Comparison of ENCODE assay signal across 9 cellular contexts in genomic region chr12:52372216-52373154, GRCh38. TPM values are rescaled to one million over a fixed set of nuclear protein-coding genes. Genes with fewer than 3 reads are reported as not detected.
DNase-seq lines count a peak whose midpoint lies in the region; ATAC-seq, FAIRE-seq and TF ChIP-seq lines count a peak whose summit lies in the region.
"Had no signal": no experiment of that assay in that cellular context is flagged by ENCODE, and none has a peak within 500 bp of the region (broad histone marks: within the 10 kb centered on the region; RNA-seq: fewer than 3 reads in every experiment).

No MANE protein-coding gene starts in this region.

- 32 to 41% methylated on average over 10 of the region's 10 CpGs for WGBS in pancreas, 2 donors

- no peaks in the 10 kb centered on the region for H3K36me3 Mint-ChIP-seq in activated naive CD4-positive, alpha-beta T cell treated with anti-CD3 and anti-CD28 coated beads for 36 hours (ENCODE audit: low read depth)

- H3K27ac ChIP-seq in Peyer's patch (peak overlapping the region in 1 of 4 donors; percentile 56), pancreas (no peak overlapping the region), uterus (peak overlapping the region; percentile 39 to 50)

- TF ChIP-seq POLR2A in Peyer's patch (IDR thresholded peaks at IDR 0.05) (no peak), uterus (IDR thresholded peaks at IDR 0.05) (no peak)

- ATAC-seq in pancreas = peak; percentile 95 to 98 (median 97)
- no peak for ATAC-seq in GM18867 (IDR thresholded peaks at IDR 0.05; ENCODE audit: unreplicated experiment)

- peak; percentile 17 for FAIRE-seq in pancreas (lab: Jason Lieb, UNC)

- H3K27ac Mint-ChIP-seq in activated naive CD4-positive, alpha-beta T cell treated with anti-CD3 and anti-CD28 coated beads for 36 hours = no peak overlapping the region

- H3K4me3 Mint-ChIP-seq in activated naive CD4-positive, alpha-beta T cell treated with anti-CD3 and anti-CD28 coated beads for 36 hours = no peak overlapping the region

- TF ChIP-seq CTCF in Peyer's patch (IDR thresholded peaks at IDR 0.05) = peak in 5 of 6 experiments; percentile 15 to 84 (median 75)
- peak; percentile 38 to 69 (median 53) for TF ChIP-seq CTCF in pancreas (IDR thresholded peaks at IDR 0.05)
- peak; percentile 61 to 80 (median 74) for TF ChIP-seq CTCF in uterus (IDR thresholded peaks at IDR 0.05)

- H3K36me3 ChIP-seq in Peyer's patch (no peaks in the 10 kb centered on the region), pancreas (no peaks in the 10 kb centered on the region), uterus (no peaks in the 10 kb centered on the region)

- CTCF ChIA-PET in activated naive CD4-positive, alpha-beta T cell treated with anti-CD3 and anti-CD28 coated beads for 36 hours (lab: Charles Lee) = interaction anchor here (0.6 to 4.0 kb wide), 24 partner anchors 8 to 608 kb away, joined by 3 to 29 read pairs (median 4); partner anchors contain the start of gene KRT84

- no peaks in the 10 kb centered on the region for H3K27me3 ChIP-seq in Peyer's patch
- H3K27me3 ChIP-seq in pancreas = no peaks in the 10 kb centered on the region
- no peaks in the 10 kb centered on the region for H3K27me3 ChIP-seq in uterus

- no peaks in the 10 kb centered on the region for H3K27me3 Mint-ChIP-seq in activated naive CD4-positive, alpha-beta T cell treated with anti-CD3 and anti-CD28 coated beads for 36 hours (ENCODE audit: low read depth)

- H3K4me3 ChIP-seq in Peyer's patch (no peak overlapping the region), pancreas (no peak overlapping the region), uterus (no peak overlapping the region)

- intact Hi-C loops in activated naive CD4-positive, alpha-beta T cell treated with anti-CD3 and anti-CD28 coated beads for 36 hours (cut with micrococcal nuclease) = loop anchor here (2.0 to 10.0 kb wide), 6 partner anchors 132 to 602 kb away; no protein-coding TSS in a partner anchor
- intact Hi-C loops in pancreas (cut with DNase I) = loop anchor here in 2 of 3 donors (5.0 to 10.0 kb wide), 2 partner anchors 492 to 495 kb away; no protein-coding TSS in a partner anchor
- intact Hi-C loops in uterus (cut with DNase I; ENCODE audit: low total_unique reads) = loop anchor here (5.0 kb wide), 1 partner anchor 505 kb away; no protein-coding TSS in a partner anchor

- H3K4me1 ChIP-seq in Peyer's patch = no peaks in the 10 kb centered on the region
- H3K4me1 ChIP-seq in pancreas = no peaks in the 10 kb centered on the region
- no peaks in the 10 kb centered on the region for H3K4me1 ChIP-seq in uterus

- peak; percentile 70 for DNase-seq in DMS53 treated with DMSO at 0.1 percent for 48 hours (lab: John Stamatoyannopoulos, UW; ENCODE audit: unreplicated experiment)
- DNase-seq in LoVo (ENCODE audit: low spot score) = peak; percentile 89
- peak; percentile 56 to 89 (median 80) for DNase-seq in Peyer's patch
- DNase-seq in activated naive CD4-positive, alpha-beta T cell treated with anti-CD3 and anti-CD28 coated beads for 36 hours = peak; percentile 77
- peak; percentile 85 for DNase-seq in glomerular visceral epithelial cell (ENCODE audit: extremely low spot score)
- peak; percentile 72 to 90 (median 84) for DNase-seq in pancreas
- peak; percentile 76 to 79 for DNase-seq in uterus

- no peaks in the 10 kb centered on the region for H3K9me3 Mint-ChIP-seq in activated naive CD4-positive, alpha-beta T cell treated with anti-CD3 and anti-CD28 coated beads for 36 hours

- H3K4me1 Mint-ChIP-seq in activated naive CD4-positive, alpha-beta T cell treated with anti-CD3 and anti-CD28 coated beads for 36 hours (ENCODE audit: low read depth) = no peaks in the 10 kb centered on the region

- H3K9me3 ChIP-seq in Peyer's patch (no peaks in the 10 kb centered on the region), pancreas (no peaks in the 10 kb centered on the region), uterus (no peaks in the 10 kb centered on the region)

RNA-seq across cellular contexts. Expression of gene KRT85, which starts 5.2 kb away (rescaled TPM):
- total RNA-seq in Peyer's patch (not detected), pancreas (not detected), uterus (under 1 TPM in 1 of 4 donors, not detected in 3; 0.76 TPM)
- total RNA-seq in activated naive CD4-positive, alpha-beta T cell treated with anti-CD3 and anti-CD28 coated beads for 36 hours = not detected
- not detected for polyA plus RNA-seq in pancreas
- total RNA-seq: activated CD8-positive, alpha-beta memory T cell treated with anti-CD3 and anti-CD28 coated beads for 36 hours had no signal

RNA-seq across cellular contexts. Expression of gene KRT84, which starts 13.0 kb away (rescaled TPM):
- total RNA-seq in Peyer's patch (not detected), pancreas (not detected), uterus (under 1 TPM in 1 of 4 donors, not detected in 3; 0.14 TPM)
- not detected for total RNA-seq in activated naive CD4-positive, alpha-beta T cell treated with anti-CD3 and anti-CD28 coated beads for 36 hours
- polyA plus RNA-seq in pancreas = not detected
- total RNA-seq: activated CD8-positive, alpha-beta memory T cell treated with anti-CD3 and anti-CD28 coated beads for 36 hours had no signal

RNA-seq across cellular contexts. Expression of gene KRT82, which starts 33.6 kb away (rescaled TPM):
- total RNA-seq in Peyer's patch (not detected), pancreas (not detected), uterus (not detected)
- not detected for total RNA-seq in activated naive CD4-positive, alpha-beta T cell treated with anti-CD3 and anti-CD28 coated beads for 36 hours
- polyA plus RNA-seq in pancreas = not detected
- total RNA-seq: activated CD8-positive, alpha-beta memory T cell treated with anti-CD3 and anti-CD28 coated beads for 36 hours had no signal

RNA-seq across cellular contexts. Expression of gene KRT83, which starts 51.3 kb away (rescaled TPM):
- total RNA-seq in Peyer's patch (not detected), pancreas (not detected), uterus (under 1 TPM in 1 of 4 donors, not detected in 3; 0.21 TPM)
- not detected for total RNA-seq in activated naive CD4-positive, alpha-beta T cell treated with anti-CD3 and anti-CD28 coated beads for 36 hours
- polyA plus RNA-seq in pancreas = not detected
- total RNA-seq: activated CD8-positive, alpha-beta memory T cell treated with anti-CD3 and anti-CD28 coated beads for 36 hours had no signal

Comparison
In these comparisons a context has a peak if more than half of its experiments do, and no peak if none do; other contexts are left out.
1. H3K27ac ChIP-seq: peak in uterus (2 of 2); none in pancreas (0 of 4).
2. Peak in every context shown above with its lines, with median percentiles within 50 percentile points of each other: DNase-seq and CTCF ChIP-seq.